27 cellular contexts compared by ENCODE assay signal in genomic region chr9:112640311-112640710, GRCh38.
"Had no signal": no experiment of that assay in that cellular context is flagged by ENCODE, and none has a peak within 500 bp of the region (broad histone marks: within the 10 kb centered on the region; RNA-seq: fewer than 3 reads in every experiment).

No MANE protein-coding gene starts in this region.

- H3K27ac ChIP-seq: left lung, neural progenitor cell, neutrophil, ovary, right atrium auricular region, right lobe of liver, skin epidermis, stomach, suprapubic skin, thoracic aorta, tibial nerve, vagina had no signal

- FAIRE-seq: kidney had no signal

- H3K4me3 ChIP-seq: left lung, lung, neural progenitor cell, ovary, right atrium auricular region, right lobe of liver, skin epidermis, stomach, suprapubic skin, thoracic aorta, tibial nerve, vagina had no signal

- ATAC-seq: left colon; left lung; natural killer cell; right lobe of liver; stimulated activated naive B cell treated with anti-CD40 and anti-IgM and Interleukin-4, amounts not matched to agents 10 μg/mL and 1 μg/mL and 100 μg/mL, for 72 hours; stimulated activated naive CD8-positive, alpha-beta T cell treated with anti-CD3 and anti-CD28 coated beads, Interleukin-15, Interleukin-2, amounts not matched to agents 100 U/mL and 50 U/mL, for 24 hours had no signal

- H3K4me2 ChIP-seq: neural progenitor cell had no signal

- H3K27me3 ChIP-seq: left lung, neural progenitor cell, neutrophil, ovary, right atrium auricular region, right lobe of liver, stomach, suprapubic skin, tibial nerve, vagina had no signal

- H3K4me1 ChIP-seq: left lung, right atrium auricular region, right lobe of liver, stomach, suprapubic skin, tibial nerve, vagina had no signal

- H3K9me3 ChIP-seq: neutrophil, ovary, right lobe of liver, vagina had no signal

- DNase-seq: hippocampal formation; kidney; left colon; left lung; mesendoderm; naive B cell; natural killer cell; nephron progenitor cell; occipital lobe; ovary; right lobe of liver; stimulated activated CD4-positive, alpha-beta T cell treated with anti-CD3 and anti-CD28 coated beads, Interleukin-12 subunit alpha, Interleukin-12 subunit beta, amount 100 ng/mL, for 4 hours; stimulated activated CD4-positive, alpha-beta T cell treated with anti-CD3 and anti-CD28 coated beads, Interleukin-15, amount 100 ng/mL, for 24 hours; stimulated activated CD4-positive, alpha-beta T cell treated with anti-CD3 and anti-CD28 coated beads, Interleukin-2, amount 100 ng/mL, for 24 hours; stimulated activated CD4-positive, alpha-beta T cell treated with anti-CD3 and anti-CD28 coated beads, Interleukin-4, amount 100 ng/mL, for 1 hour; stimulated activated naive B cell treated with anti-CD40 and anti-IgM and Interleukin-4, amounts not matched to agents 10 μg/mL and 1 μg/mL and 100 μg/mL, for 72 hours; stimulated activated naive CD8-positive, alpha-beta T cell treated with anti-CD3 and anti-CD28 coated beads, Interleukin-15, Interleukin-2, amounts not matched to agents 100 U/mL and 50 U/mL, for 24 hours; stomach had no signal

- H2AFZ ChIP-seq: neural progenitor cell had no signal

- H3K9ac ChIP-seq: neural progenitor cell had no signal

- H3K36me3 ChIP-seq: left lung, neutrophil, ovary, right atrium auricular region, right lobe of liver, suprapubic skin, thoracic aorta, vagina had no signal
